Comparison of ENCODE assay signal across 1 cellular context in genomic region chr1:186681136-186681535, GRCh38.
TF ChIP-seq lines count a peak whose summit lies in the region.

No MANE protein-coding gene starts in this region.

TF ChIP-seq in H1, 55 proteins besides CTCF, POLR2A, EP300 and RAD21 (continued from another document):
- no peak for TF ChIP-seq CHD7 (IDR thresholded peaks at IDR 0.05; ENCODE audit: insufficient replicate concordance, low read length)
- no peak for TF ChIP-seq SUZ12 (IDR thresholded peaks at IDR 0.05; ENCODE audit: low read length)
- TF ChIP-seq SP2 (IDR thresholded peaks at IDR 0.05; ENCODE audit: low read length) = no peak
- TF ChIP-seq TEAD4 (IDR thresholded peaks at IDR 0.05; ENCODE audit: low read depth, low read length) = no peak
- no peak for TF ChIP-seq SIN3A (conservative IDR thresholded peaks at IDR 0.05 in 1 of 2, IDR thresholded peaks at IDR 0.05 in 1 of 2; ENCODE audit: low read depth in 1 of 2, low read length in 2 of 2)
- no peak for TF ChIP-seq CBX8 (IDR thresholded peaks at IDR 0.05; ENCODE audit: borderline replicate concordance, low read depth, low read length)
- no peak for TF ChIP-seq GTF2F1 (IDR thresholded peaks at IDR 0.05; ENCODE audit: borderline replicate concordance, low read depth, low read length)
- no peak for TF ChIP-seq HDAC2 (IDR thresholded peaks at IDR 0.05; ENCODE audit: borderline replicate concordance in 1 of 2, low read depth in 2 of 2, low read length in 2 of 2)
